In genomic region chr12:108826807-108827721, GRCh38 we compare ENCODE assay signal across 1 cellular context.
TF ChIP-seq lines count a peak whose summit lies in the region.

No MANE protein-coding gene starts in this region.

TF ChIP-seq in K562, 482 proteins besides CTCF, POLR2A, EP300 and RAD21:
- TF ChIP-seq KDM1A (IDR thresholded peaks at IDR 0.05), result peak; percentile 76 to 80
- TF ChIP-seq RCOR1 (IDR thresholded peaks at IDR 0.05; ENCODE audit: borderline replicate concordance in 1 of 2, low read depth in 2 of 2, low read length in 2 of 2), result peak in 1 of 2 experiments; percentile 95; a peak in 2 of 4 replicates
- TF ChIP-seq GATA2 (CRISPR knock-in tag; IDR thresholded peaks at IDR 0.05), result no peak
- TF ChIP-seq ZBTB7A (IDR thresholded peaks at IDR 0.05; ENCODE audit: borderline replicate concordance, control insufficient read depth, low read depth, low read length), result no peak
- TF ChIP-seq HMG20B (CRISPR knock-in tag; IDR thresholded peaks at IDR 0.05), result no peak
- TF ChIP-seq ARID1B (IDR thresholded peaks at IDR 0.05), result peak; percentile 46
- TF ChIP-seq RFX1 (IDR thresholded peaks at IDR 0.05), result no peak
- TF ChIP-seq SRSF3 (IDR thresholded peaks at IDR 0.05; ENCODE audit: insufficient read depth, low read length), result no peak
- TF ChIP-seq HCFC1 (IDR thresholded peaks at IDR 0.05; ENCODE audit: low read depth, low read length), result no peak
- TF ChIP-seq MAFF (IDR thresholded peaks at IDR 0.05; ENCODE audit: low read length), result no peak
- TF ChIP-seq CBX8 (IDR thresholded peaks at IDR 0.05; ENCODE audit: borderline replicate concordance, extremely low read depth, low read depth, low read length, poor library complexity, severe bottlenecking), result no peak
- TF ChIP-seq, protein P1, sequence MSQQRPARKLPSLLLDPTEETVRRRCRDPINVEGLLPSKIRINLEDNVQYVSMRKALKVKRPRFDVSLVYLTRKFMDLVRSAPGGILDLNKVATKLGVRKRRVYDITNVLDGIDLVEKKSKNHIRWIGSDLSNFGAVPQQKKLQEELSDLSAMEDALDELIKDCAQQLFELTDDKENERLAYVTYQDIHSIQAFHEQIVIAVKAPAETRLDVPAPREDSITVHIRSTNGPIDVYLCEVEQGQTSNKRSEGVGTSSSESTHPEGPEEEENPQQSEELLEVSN (IDR thresholded peaks at IDR 0.05; ENCODE audit: borderline replicate concordance in 1 of 2, extremely low read depth in 1 of 2, insufficient read depth in 1 of 2, insufficient read length in 1 of 2, low read depth in 1 of 2, low read length in 1 of 2, poor library complexity in 1 of 2, severe bottlenecking in 1 of 2), result no peak
- TF ChIP-seq, protein P2, sequence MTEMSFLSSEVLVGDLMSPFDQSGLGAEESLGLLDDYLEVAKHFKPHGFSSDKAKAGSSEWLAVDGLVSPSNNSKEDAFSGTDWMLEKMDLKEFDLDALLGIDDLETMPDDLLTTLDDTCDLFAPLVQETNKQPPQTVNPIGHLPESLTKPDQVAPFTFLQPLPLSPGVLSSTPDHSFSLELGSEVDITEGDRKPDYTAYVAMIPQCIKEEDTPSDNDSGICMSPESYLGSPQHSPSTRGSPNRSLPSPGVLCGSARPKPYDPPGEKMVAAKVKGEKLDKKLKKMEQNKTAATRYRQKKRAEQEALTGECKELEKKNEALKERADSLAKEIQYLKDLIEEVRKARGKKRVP (CRISPR knock-in tag; IDR thresholded peaks at IDR 0.05), result no peak
- TF ChIP-seq TBL1XR1 (IDR thresholded peaks at IDR 0.05; ENCODE audit: low read length in 2 of 2), result 0 out of 4 replicates have a peak, but pooled peaks of 1 of the 2 experiments have one; percentile 33
- TF ChIP-seq, protein P3, sequence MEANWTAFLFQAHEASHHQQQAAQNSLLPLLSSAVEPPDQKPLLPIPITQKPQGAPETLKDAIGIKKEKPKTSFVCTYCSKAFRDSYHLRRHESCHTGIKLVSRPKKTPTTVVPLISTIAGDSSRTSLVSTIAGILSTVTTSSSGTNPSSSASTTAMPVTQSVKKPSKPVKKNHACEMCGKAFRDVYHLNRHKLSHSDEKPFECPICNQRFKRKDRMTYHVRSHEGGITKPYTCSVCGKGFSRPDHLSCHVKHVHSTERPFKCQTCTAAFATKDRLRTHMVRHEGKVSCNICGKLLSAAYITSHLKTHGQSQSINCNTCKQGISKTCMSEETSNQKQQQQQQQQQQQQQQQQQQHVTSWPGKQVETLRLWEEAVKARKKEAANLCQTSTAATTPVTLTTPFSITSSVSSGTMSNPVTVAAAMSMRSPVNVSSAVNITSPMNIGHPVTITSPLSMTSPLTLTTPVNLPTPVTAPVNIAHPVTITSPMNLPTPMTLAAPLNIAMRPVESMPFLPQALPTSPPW (CRISPR knock-in tag; IDR thresholded peaks at IDR 0.05), result peak; percentile 24; the same call in 1 of the 2 replicates
- peak; percentile 40; the same call in 1 of the 2 replicates for TF ChIP-seq ETV1 (tag; conservative IDR thresholded peaks at IDR 0.05; ENCODE audit: low read depth)
- TF ChIP-seq ZNF239 (CRISPR knock-in tag; IDR thresholded peaks at IDR 0.05), result no peak
- TF ChIP-seq, protein P4, sequence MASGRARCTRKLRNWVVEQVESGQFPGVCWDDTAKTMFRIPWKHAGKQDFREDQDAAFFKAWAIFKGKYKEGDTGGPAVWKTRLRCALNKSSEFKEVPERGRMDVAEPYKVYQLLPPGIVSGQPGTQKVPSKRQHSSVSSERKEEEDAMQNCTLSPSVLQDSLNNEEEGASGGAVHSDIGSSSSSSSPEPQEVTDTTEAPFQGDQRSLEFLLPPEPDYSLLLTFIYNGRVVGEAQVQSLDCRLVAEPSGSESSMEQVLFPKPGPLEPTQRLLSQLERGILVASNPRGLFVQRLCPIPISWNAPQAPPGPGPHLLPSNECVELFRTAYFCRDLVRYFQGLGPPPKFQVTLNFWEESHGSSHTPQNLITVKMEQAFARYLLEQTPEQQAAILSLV (tag; IDR thresholded peaks at IDR 0.05), result no peak
- TF ChIP-seq TAL1 (IDR thresholded peaks at IDR 0.05), result peak; percentile 34
- TF ChIP-seq MTA3 (IDR thresholded peaks at IDR 0.05; ENCODE audit: borderline replicate concordance), result no peak
- peak; percentile 63 for TF ChIP-seq CBFA2T2 (conservative IDR thresholded peaks at IDR 0.05)
- TF ChIP-seq NCOR1 (IDR thresholded peaks at IDR 0.05), result peak; percentile 23; the same call in 1 of the 2 replicates
- peak; percentile 84 for TF ChIP-seq ZNF384 (IDR thresholded peaks at IDR 0.05; ENCODE audit: low read depth, low read length)
- TF ChIP-seq TCF3 (CRISPR knock-in tag; IDR thresholded peaks at IDR 0.05), result peak; percentile 45
- no peak for TF ChIP-seq NR2C2 (CRISPR knock-in tag; IDR thresholded peaks at IDR 0.05)
- TF ChIP-seq NR2C2 (tag; IDR thresholded peaks at IDR 0.05), result peak; percentile 41; the same call in 1 of the 2 replicates
- no peak for TF ChIP-seq BRF2 (IDR thresholded peaks at IDR 0.05; ENCODE audit: borderline replicate concordance, insufficient read depth, insufficient read length)
- TF ChIP-seq MTA1 (IDR thresholded peaks at IDR 0.05; ENCODE audit: borderline replicate concordance), result no peak
- TF ChIP-seq, protein P5, sequence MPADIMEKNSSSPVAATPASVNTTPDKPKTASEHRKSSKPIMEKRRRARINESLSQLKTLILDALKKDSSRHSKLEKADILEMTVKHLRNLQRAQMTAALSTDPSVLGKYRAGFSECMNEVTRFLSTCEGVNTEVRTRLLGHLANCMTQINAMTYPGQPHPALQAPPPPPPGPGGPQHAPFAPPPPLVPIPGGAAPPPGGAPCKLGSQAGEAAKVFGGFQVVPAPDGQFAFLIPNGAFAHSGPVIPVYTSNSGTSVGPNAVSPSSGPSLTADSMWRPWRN (IDR thresholded peaks at IDR 0.05; ENCODE audit: low read depth), result peak; percentile 36; the same call in 1 of the 2 replicates
- peak; percentile 67; the same call in 1 of the 2 replicates for TF ChIP-seq ZNF175 (CRISPR knock-in tag; IDR thresholded peaks at IDR 0.05; ENCODE audit: low read depth)
- TF ChIP-seq MEIS2 (IDR thresholded peaks at IDR 0.05; ENCODE audit: partially characterized antibody), result peak; percentile 21
- peak in 1 of 2 experiments; percentile 43; a peak in 1 of 4 replicates for TF ChIP-seq HDAC1 (IDR thresholded peaks at IDR 0.05)
- TF ChIP-seq SP2 (IDR thresholded peaks at IDR 0.05; ENCODE audit: extremely low read depth, low read depth, low read length, poor library complexity, severe bottlenecking), result no peak
- no peak for TF ChIP-seq MCM3 (IDR thresholded peaks at IDR 0.05)
- TF ChIP-seq, protein P6, sequence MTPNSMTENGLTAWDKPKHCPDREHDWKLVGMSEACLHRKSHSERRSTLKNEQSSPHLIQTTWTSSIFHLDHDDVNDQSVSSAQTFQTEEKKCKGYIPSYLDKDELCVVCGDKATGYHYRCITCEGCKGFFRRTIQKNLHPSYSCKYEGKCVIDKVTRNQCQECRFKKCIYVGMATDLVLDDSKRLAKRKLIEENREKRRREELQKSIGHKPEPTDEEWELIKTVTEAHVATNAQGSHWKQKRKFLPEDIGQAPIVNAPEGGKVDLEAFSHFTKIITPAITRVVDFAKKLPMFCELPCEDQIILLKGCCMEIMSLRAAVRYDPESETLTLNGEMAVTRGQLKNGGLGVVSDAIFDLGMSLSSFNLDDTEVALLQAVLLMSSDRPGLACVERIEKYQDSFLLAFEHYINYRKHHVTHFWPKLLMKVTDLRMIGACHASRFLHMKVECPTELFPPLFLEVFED (CRISPR knock-in tag; conservative IDR thresholded peaks at IDR 0.05), result no peak
- no peak for TF ChIP-seq ETS2 (tag; IDR thresholded peaks at IDR 0.05; ENCODE audit: borderline replicate concordance, poor library complexity, severe bottlenecking)
- TF ChIP-seq CBFA2T3 (IDR thresholded peaks at IDR 0.05), result peak; percentile 78
- TF ChIP-seq TEAD4 (IDR thresholded peaks at IDR 0.05; ENCODE audit: low read length), result peak; percentile 74
- TF ChIP-seq TEAD4 (CRISPR knock-in tag; IDR thresholded peaks at IDR 0.05; ENCODE audit: borderline replicate concordance), result no peak
- TF ChIP-seq, protein P7, sequence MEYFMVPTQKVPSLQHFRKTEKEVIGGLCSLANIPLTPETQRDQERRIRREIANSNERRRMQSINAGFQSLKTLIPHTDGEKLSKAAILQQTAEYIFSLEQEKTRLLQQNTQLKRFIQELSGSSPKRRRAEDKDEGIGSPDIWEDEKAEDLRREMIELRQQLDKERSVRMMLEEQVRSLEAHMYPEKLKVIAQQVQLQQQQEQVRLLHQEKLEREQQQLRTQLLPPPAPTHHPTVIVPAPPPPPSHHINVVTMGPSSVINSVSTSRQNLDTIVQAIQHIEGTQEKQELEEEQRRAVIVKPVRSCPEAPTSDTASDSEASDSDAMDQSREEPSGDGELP (CRISPR knock-in tag; IDR thresholded peaks at IDR 0.05; ENCODE audit: borderline replicate concordance), result no peak
- TF ChIP-seq MCM5 (IDR thresholded peaks at IDR 0.05; ENCODE audit: low read depth), result no peak
- TF ChIP-seq CC2D1A (IDR thresholded peaks at IDR 0.05), result no peak
- 0 out of 2 replicates have a peak, but pooled peaks have one; percentile 47 for TF ChIP-seq HDAC2 (IDR thresholded peaks at IDR 0.05)
- TF ChIP-seq, protein P8, sequence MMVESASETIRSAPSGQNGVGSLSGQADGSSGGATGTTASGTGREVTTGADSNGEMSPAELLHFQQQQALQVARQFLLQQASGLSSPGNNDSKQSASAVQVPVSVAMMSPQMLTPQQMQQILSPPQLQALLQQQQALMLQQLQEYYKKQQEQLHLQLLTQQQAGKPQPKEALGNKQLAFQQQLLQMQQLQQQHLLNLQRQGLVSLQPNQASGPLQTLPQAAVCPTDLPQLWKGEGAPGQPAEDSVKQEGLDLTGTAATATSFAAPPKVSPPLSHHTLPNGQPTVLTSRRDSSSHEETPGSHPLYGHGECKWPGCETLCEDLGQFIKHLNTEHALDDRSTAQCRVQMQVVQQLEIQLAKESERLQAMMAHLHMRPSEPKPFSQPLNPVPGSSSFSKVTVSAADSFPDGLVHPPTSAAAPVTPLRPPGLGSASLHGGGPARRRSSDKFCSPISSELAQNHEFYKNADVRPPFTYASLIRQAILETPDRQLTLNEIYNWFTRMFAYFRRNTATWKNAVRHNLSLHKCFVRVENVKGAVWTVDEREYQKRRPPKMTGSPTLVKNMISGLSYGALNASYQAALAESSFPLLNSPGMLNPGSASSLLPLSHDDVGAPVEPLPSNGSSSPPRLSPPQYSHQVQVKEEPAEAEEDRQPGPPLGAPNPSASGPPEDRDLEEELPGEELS (CRISPR knock-in tag; IDR thresholded peaks at IDR 0.05; ENCODE audit: borderline replicate concordance), result no peak
- peak; percentile 58 for TF ChIP-seq GABPA (tag; conservative IDR thresholded peaks at IDR 0.05; ENCODE audit: low read depth)
- TF ChIP-seq SMAD4 (CRISPR knock-in tag; conservative IDR thresholded peaks at IDR 0.05), result peak; percentile 81
- TF ChIP-seq STAT5A (IDR thresholded peaks at IDR 0.05; ENCODE audit: borderline replicate concordance, low read length), result peak; percentile 26; the same call in 1 of the 2 replicates
- no peak for TF ChIP-seq ZNF589 (CRISPR knock-in tag; IDR thresholded peaks at IDR 0.05; ENCODE audit: low read depth)
- peak; percentile 27; the same call in 1 of the 2 replicates for TF ChIP-seq PML (IDR thresholded peaks at IDR 0.05; ENCODE audit: low read length)
- TF ChIP-seq ZNF778 (CRISPR knock-in tag; IDR thresholded peaks at IDR 0.05), result no peak
